ENCODE assay signal across 24 cellular contexts in genomic region chrX:12798601-12799000, GRCh38.
"Had no signal": no experiment of that assay in that cellular context is flagged by ENCODE, and none has a peak within 500 bp of the region (broad histone marks: within the 10 kb centered on the region; RNA-seq: fewer than 3 reads in every experiment).

No MANE protein-coding gene starts in this region.

- H3K4me1 ChIP-seq: esophagus muscularis mucosa, gastroesophageal sphincter, right lobe of liver, testis, transverse colon had no signal

- H3K9me3 ChIP-seq: gastroesophageal sphincter, neutrophil, ovary, right lobe of liver, testis, transverse colon had no signal

- H3K4me3 ChIP-seq: esophagus muscularis mucosa, gastroesophageal sphincter, hepatocyte, lung, ovary, right lobe of liver, testis, transverse colon had no signal

- H3K27ac ChIP-seq: esophagus muscularis mucosa, gastroesophageal sphincter, hepatocyte, neutrophil, ovary, right lobe of liver, testis, transverse colon had no signal

- DNase-seq: activated CD4-positive, alpha-beta T cell treated with anti-CD3 and anti-CD28 coated beads for 36 hours; activated CD4-positive, alpha-beta T cell treated with anti-CD3 and anti-CD28 coated beads, Interleukin-2, amount 50 U/mL, for 4 hours; activated CD4-positive, CD25-positive, alpha-beta regulatory T cell; activated effector memory CD4-positive, alpha-beta T cell treated with Interleukin-2 at 50 U/mL for 16 hours; activated naive CD4-positive, alpha-beta T cell treated with anti-CD3 and anti-CD28 coated beads for 36 hours; activated naive CD8-positive, alpha-beta T cell treated with anti-CD3 and anti-CD28 coated beads for 36 hours; activated T-cell treated with anti-CD3 and anti-CD28 coated beads for 4 hours; amniotic stem cell; dermis blood vessel endothelial cell; effector CD4-positive, alpha-beta T cell; immature natural killer cell; naive B cell; nephron progenitor cell; ovary; right lobe of liver; stimulated activated CD4-positive, alpha-beta T cell treated with anti-CD3 and anti-CD28 coated beads, Interleukin-2, amount 100 ng/mL, for 48 hours; stimulated activated naive CD4-positive, alpha-beta T cell treated with Interleukin-2 at 50 U/mL for 16 hours; testis; transverse colon had no signal

- H3K36me3 ChIP-seq: neutrophil, ovary, right lobe of liver, transverse colon had no signal

- H3K27me3 ChIP-seq: esophagus muscularis mucosa, gastroesophageal sphincter, hepatocyte, neutrophil, ovary, right lobe of liver, testis, transverse colon had no signal
